Comparison of ENCODE assay signal across 1 cellular context in the genomic region with DNA sequence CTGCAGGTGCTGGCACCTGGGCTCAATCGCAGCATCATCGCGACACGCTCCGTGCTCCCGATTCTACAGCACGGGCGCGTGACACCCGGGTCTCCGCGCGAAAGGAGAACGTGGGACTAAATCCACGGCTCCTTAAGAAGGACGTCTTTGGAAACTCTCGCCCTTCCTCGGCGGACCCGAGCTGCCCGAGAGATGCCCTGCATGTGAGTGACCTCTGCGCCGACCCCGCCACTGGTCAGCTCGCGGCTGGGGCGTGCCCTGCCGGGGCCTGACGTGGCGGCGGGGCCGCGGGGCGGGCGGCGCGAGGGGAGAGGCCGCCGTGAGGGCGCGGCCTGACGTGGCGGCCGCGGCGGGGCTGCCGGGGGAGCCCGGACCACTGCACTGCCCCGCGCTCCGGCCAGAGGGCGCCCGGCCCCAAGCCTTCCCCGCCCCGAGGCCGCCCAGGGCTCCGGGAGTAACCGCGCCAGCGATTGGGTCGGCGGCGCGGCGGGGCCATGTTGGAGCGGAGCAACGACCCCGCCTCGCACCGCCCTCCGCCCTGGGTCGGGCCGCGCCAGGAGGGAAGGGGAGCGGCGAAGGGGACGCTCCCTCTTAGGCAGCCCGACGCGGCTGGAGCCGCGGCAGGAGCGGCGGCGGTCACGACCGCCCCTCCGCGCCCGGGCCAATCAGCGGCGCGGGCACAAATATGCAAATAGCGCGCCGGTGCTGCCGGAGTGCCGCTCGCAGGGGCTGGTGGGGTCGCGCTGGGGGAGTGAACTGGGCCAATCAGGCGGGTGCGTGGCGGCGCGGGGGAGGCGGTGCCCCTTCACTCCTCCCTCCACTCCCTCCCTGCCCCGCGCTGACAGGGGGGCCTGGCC.
TF ChIP-seq lines count a peak whose summit lies in the region.

No MANE protein-coding gene starts in this region.

TF ChIP-seq in HepG2, 621 proteins besides CTCF, POLR2A, EP300 and RAD21 (continued from another document and continues in another):
- TF ChIP-seq, protein P1, sequence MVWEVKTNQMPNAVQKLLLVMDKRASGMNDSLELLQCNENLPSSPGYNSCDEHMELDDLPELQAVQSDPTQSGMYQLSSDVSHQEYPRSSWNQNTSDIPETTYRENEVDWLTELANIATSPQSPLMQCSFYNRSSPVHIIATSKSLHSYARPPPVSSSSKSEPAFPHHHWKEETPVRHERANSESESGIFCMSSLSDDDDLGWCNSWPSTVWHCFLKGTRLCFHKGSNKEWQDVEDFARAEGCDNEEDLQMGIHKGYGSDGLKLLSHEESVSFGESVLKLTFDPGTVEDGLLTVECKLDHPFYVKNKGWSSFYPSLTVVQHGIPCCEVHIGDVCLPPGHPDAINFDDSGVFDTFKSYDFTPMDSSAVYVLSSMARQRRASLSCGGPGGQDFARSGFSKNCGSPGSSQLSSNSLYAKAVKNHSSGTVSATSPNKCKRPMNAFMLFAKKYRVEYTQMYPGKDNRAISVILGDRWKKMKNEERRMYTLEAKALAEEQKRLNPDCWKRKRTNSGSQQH (CRISPR knock-in tag; IDR thresholded peaks at IDR 0.05; ENCODE audit: low read depth): 0 out of 2 replicates have a peak, but pooled peaks have one; percentile 36
- TF ChIP-seq GFI1 (CRISPR knock-in tag; IDR thresholded peaks at IDR 0.05; ENCODE audit: borderline replicate concordance): peak; percentile 56; the same call in 1 of the 2 replicates
- TF ChIP-seq ZIK1 (CRISPR knock-in tag; IDR thresholded peaks at IDR 0.05; ENCODE audit: borderline replicate concordance, low read depth): peak; percentile 58; the same call in 1 of the 2 replicates
- peak; percentile 84; the same call in 1 of the 2 replicates for TF ChIP-seq ZNF839 (CRISPR knock-in tag; IDR thresholded peaks at IDR 0.05; ENCODE audit: borderline replicate concordance)
- TF ChIP-seq ZXDC (CRISPR knock-in tag; IDR thresholded peaks at IDR 0.05): peak; percentile 78
- 0 out of 2 replicates have a peak, but pooled peaks have one; percentile 25 for TF ChIP-seq ZNF598 (CRISPR knock-in tag; IDR thresholded peaks at IDR 0.05; ENCODE audit: borderline replicate concordance)
- TF ChIP-seq, protein P2, sequence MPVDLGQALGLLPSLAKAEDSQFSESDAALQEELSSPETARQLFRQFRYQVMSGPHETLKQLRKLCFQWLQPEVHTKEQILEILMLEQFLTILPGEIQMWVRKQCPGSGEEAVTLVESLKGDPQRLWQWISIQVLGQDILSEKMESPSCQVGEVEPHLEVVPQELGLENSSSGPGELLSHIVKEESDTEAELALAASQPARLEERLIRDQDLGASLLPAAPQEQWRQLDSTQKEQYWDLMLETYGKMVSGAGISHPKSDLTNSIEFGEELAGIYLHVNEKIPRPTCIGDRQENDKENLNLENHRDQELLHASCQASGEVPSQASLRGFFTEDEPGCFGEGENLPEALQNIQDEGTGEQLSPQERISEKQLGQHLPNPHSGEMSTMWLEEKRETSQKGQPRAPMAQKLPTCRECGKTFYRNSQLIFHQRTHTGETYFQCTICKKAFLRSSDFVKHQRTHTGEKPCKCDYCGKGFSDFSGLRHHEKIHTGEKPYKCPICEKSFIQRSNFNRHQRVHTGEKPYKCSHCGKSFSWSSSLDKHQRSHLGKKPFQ (CRISPR knock-in tag; IDR thresholded peaks at IDR 0.05; ENCODE audit: insufficient replicate concordance): peak; percentile 32
- peak; percentile 59; the same call in 1 of the 2 replicates for TF ChIP-seq MTF1 (CRISPR knock-in tag; IDR thresholded peaks at IDR 0.05)
- TF ChIP-seq AKAP8 (CRISPR knock-in tag; IDR thresholded peaks at IDR 0.05): peak; percentile 94
- TF ChIP-seq ZNF556 (CRISPR knock-in tag; IDR thresholded peaks at IDR 0.05; ENCODE audit: borderline replicate concordance): 0 out of 2 replicates have a peak, but pooled peaks have one; percentile 31
- TF ChIP-seq GABPB1 (CRISPR knock-in tag; IDR thresholded peaks at IDR 0.05): peak; percentile 73; the same call in 1 of the 2 replicates
- peak; percentile 74 for TF ChIP-seq HNRNPLL (IDR thresholded peaks at IDR 0.05; ENCODE audit: low read depth, low read length, poor library complexity, severe bottlenecking)
- TF ChIP-seq ZNF772 (CRISPR knock-in tag; IDR thresholded peaks at IDR 0.05): peak; percentile 32
- TF ChIP-seq, protein P3, sequence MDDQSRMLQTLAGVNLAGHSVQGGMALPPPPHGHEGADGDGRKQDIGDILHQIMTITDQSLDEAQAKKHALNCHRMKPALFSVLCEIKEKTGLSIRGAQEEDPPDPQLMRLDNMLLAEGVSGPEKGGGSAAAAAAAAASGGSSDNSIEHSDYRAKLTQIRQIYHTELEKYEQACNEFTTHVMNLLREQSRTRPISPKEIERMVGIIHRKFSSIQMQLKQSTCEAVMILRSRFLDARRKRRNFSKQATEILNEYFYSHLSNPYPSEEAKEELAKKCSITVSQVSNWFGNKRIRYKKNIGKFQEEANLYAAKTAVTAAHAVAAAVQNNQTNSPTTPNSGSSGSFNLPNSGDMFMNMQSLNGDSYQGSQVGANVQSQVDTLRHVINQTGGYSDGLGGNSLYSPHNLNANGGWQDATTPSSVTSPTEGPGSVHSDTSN (CRISPR knock-in tag; IDR thresholded peaks at IDR 0.05; ENCODE audit: borderline replicate concordance): peak; percentile 69; the same call in 1 of the 2 replicates
- peak; percentile 89 for TF ChIP-seq NFYC (CRISPR knock-in tag; IDR thresholded peaks at IDR 0.05)
- TF ChIP-seq, protein P4, sequence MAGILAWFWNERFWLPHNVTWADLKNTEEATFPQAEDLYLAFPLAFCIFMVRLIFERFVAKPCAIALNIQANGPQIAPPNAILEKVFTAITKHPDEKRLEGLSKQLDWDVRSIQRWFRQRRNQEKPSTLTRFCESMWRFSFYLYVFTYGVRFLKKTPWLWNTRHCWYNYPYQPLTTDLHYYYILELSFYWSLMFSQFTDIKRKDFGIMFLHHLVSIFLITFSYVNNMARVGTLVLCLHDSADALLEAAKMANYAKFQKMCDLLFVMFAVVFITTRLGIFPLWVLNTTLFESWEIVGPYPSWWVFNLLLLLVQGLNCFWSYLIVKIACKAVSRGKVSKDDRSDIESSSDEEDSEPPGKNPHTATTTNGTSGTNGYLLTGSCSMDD (CRISPR knock-in tag; IDR thresholded peaks at IDR 0.05): 0 out of 2 replicates have a peak, but pooled peaks have one; percentile 38
- TF ChIP-seq, protein P5, sequence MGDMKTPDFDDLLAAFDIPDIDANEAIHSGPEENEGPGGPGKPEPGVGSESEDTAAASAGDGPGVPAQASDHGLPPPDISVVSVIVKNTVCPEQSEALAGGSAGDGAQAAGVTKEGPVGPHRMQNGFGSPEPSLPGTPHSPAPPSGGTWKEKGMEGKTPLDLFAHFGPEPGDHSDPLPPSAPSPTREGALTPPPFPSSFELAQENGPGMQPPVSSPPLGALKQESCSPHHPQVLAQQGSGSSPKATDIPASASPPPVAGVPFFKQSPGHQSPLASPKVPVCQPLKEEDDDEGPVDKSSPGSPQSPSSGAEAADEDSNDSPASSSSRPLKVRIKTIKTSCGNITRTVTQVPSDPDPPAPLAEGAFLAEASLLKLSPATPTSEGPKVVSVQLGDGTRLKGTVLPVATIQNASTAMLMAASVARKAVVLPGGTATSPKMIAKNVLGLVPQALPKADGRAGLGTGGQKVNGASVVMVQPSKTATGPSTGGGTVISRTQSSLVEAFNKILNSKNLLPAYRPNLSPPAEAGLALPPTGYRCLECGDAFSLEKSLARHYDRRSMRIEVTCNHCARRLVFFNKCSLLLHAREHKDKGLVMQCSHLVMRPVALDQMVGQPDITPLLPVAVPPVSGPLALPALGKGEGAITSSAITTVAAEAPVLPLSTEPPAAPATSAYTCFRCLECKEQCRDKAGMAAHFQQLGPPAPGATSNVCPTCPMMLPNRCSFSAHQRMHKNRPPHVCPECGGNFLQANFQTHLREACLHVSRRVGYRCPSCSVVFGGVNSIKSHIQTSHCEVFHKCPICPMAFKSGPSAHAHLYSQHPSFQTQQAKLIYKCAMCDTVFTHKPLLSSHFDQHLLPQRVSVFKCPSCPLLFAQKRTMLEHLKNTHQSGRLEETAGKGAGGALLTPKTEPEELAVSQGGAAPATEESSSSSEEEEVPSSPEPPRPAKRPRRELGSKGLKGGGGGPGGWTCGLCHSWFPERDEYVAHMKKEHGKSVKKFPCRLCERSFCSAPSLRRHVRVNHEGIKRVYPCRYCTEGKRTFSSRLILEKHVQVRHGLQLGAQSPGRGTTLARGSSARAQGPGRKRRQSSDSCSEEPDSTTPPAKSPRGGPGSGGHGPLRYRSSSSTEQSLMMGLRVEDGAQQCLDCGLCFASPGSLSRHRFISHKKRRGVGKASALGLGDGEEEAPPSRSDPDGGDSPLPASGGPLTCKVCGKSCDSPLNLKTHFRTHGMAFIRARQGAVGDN (CRISPR knock-in tag; IDR thresholded peaks at IDR 0.05): peak; percentile 89
- TF ChIP-seq SNAPC2 (CRISPR knock-in tag; IDR thresholded peaks at IDR 0.05): peak; percentile 97
- peak; percentile 85 for TF ChIP-seq PHF8 (CRISPR knock-in tag; IDR thresholded peaks at IDR 0.05)
- TF ChIP-seq ZHX2 (IDR thresholded peaks at IDR 0.05; ENCODE audit: low read depth): peak; percentile 58; the same call in 1 of the 2 replicates
- no peak for TF ChIP-seq ZHX2 (CRISPR knock-in tag; IDR thresholded peaks at IDR 0.05; ENCODE audit: borderline replicate concordance)
- peak; percentile 62; the same call in 1 of the 2 replicates for TF ChIP-seq STAG1 (CRISPR knock-in tag; IDR thresholded peaks at IDR 0.05)
- TF ChIP-seq BCL3 (CRISPR knock-in tag; IDR thresholded peaks at IDR 0.05): peak; percentile 36; the same call in 1 of the 2 replicates
- TF ChIP-seq FOXO1 (CRISPR knock-in tag; IDR thresholded peaks at IDR 0.05): peak; percentile 22; the same call in 1 of the 2 replicates
